In genomic region chr1:175072131-175072941, GRCh38 we compare ENCODE assay signal across 9 cellular contexts. TPM values are rescaled to one million over a fixed set of nuclear protein-coding genes. Genes with fewer than 3 reads are reported as not detected.
DNase-seq lines count a peak whose midpoint lies in the region; ATAC-seq, FAIRE-seq and TF ChIP-seq lines count a peak whose summit lies in the region.
"Had no signal": no experiment of that assay in that cellular context is flagged by ENCODE, and none has a peak within 500 bp of the region (broad histone marks: within the 10 kb centered on the region; RNA-seq: fewer than 3 reads in every experiment).

No MANE protein-coding gene starts in this region.

- H3K4me1 ChIP-seq in endothelial cell of umbilical vein (ENCODE audit: control insufficient read depth, extremely low read depth, insufficient read depth, low read length) (peaks cover 4% of the 10 kb centered on the region), colonic mucosa (no peaks in the 10 kb centered on the region)

- TF ChIP-seq POLR2A in endothelial cell of umbilical vein (IDR thresholded peaks at IDR 0.05; ENCODE audit: low read depth, low read length): no peak

- H2AFZ ChIP-seq in endothelial cell of umbilical vein (ENCODE audit: low read depth, low read length) (peak overlapping the region; percentile 7), neural cell (ENCODE audit: low read depth, low read length) (no peak overlapping the region)

- H4K20me1 ChIP-seq in endothelial cell of umbilical vein (replicated peaks; ENCODE audit: control insufficient read depth, extremely low read depth, insufficient read depth, low read length) (no peaks in the 10 kb centered on the region), neural cell (ENCODE audit: insufficient read depth) (no peaks in the 10 kb centered on the region)

- DNase-seq in activated T-cell treated with anti-CD3 and anti-CD28 coated beads for 24 hours (ENCODE audit: low read depth) (peak; percentile 11), RPMI8226 (peak; percentile 77), endothelial cell of umbilical vein (ENCODE audit: low read depth, low spot score) (peak; percentile 41), colonic mucosa (no peak)
- DNase-seq in activated T-cell treated with anti-CD3 and anti-CD28 coated beads, Interleukin-2, amount 50 U/mL, for 1 hour: no peak
- no peak for DNase-seq in central memory CD4-positive, alpha-beta T cell

- H3K9ac ChIP-seq in endothelial cell of umbilical vein (replicated peaks; ENCODE audit: extremely low read depth, insufficient read depth, low read length): no peak overlapping the region
- peak overlapping the region; percentile 57 for H3K9ac ChIP-seq in neural cell (ENCODE audit: low read length)
- H3K9ac ChIP-seq in colonic mucosa (ENCODE audit: low read depth in 2 of 2, low read length in 2 of 2): no peak overlapping the region

- H3K27me3 ChIP-seq in endothelial cell of umbilical vein (ENCODE audit: control insufficient read depth in 2 of 2, insufficient read depth in 2 of 2, low read length in 2 of 2) (no peaks in the 10 kb centered on the region), neural cell (ENCODE audit: insufficient read depth, low read depth, low read length) (no peaks in the 10 kb centered on the region), colonic mucosa (no peaks in the 10 kb centered on the region)

- intact Hi-C loops in endothelial cell of umbilical vein (cut with micrococcal nuclease): no loop called here
- intact Hi-C loops in colonic mucosa (cut with DNase I): no loop called here

- no peak for TF ChIP-seq RAD21 in neural cell (conservative IDR thresholded peaks at IDR 0.05)

- dilution Hi-C loops in endothelial cell of umbilical vein (cut with MboI; ENCODE audit: extremely low pct_ligation_motif_present, low sequenced_read_pairs): no loop called here

- no peak overlapping the region for H3K27ac ChIP-seq in endothelial cell of umbilical vein (ENCODE audit: insufficient read depth, low read depth, low read length)
- H3K27ac ChIP-seq in neural cell (ENCODE audit: low read length): peak overlapping the region; percentile 75
- no peak overlapping the region for H3K27ac ChIP-seq in colonic mucosa

- H3K9me3 ChIP-seq in endothelial cell of umbilical vein (replicated peaks; ENCODE audit: control insufficient read depth, insufficient read depth, low read length) (no peaks in the 10 kb centered on the region), neural cell (ENCODE audit: low read length) (no peaks in the 10 kb centered on the region), colonic mucosa (no peaks in the 10 kb centered on the region)

- no peaks in the 10 kb centered on the region for H3K9me1 ChIP-seq in endothelial cell of umbilical vein (replicated peaks; ENCODE audit: control insufficient read depth, extremely low read depth, insufficient read depth, low read length)

- no TSS peak for BruUV-seq in endothelial cell of umbilical vein (replicated peaks; lab: Mats Ljungman, UMichigan)

- H3K9me2 ChIP-seq in neural cell (ENCODE audit: insufficient read depth, low read length): no peaks in the 10 kb centered on the region

- no peak overlapping the region for H3K4me2 ChIP-seq in endothelial cell of umbilical vein (ENCODE audit: insufficient read depth, low read length)
- H3K4me2 ChIP-seq in neural cell (ENCODE audit: low read length): no peak overlapping the region

- TF ChIP-seq CTCF in endothelial cell of umbilical vein (IDR thresholded peaks at IDR 0.05; ENCODE audit: extremely low read depth in 1 of 2, insufficient read depth in 1 of 2, low read depth in 1 of 2, low read length in 2 of 2) (no peak), neural cell (IDR thresholded peaks at IDR 0.05; ENCODE audit: poor library complexity, severe bottlenecking) (no peak), colonic mucosa (IDR thresholded peaks at IDR 0.05) (no peak)

- peak; percentile 53 for ATAC-seq in HG03060 (IDR thresholded peaks at IDR 0.05; ENCODE audit: low read depth, unreplicated experiment)

- no peak overlapping the region for H3K4me3 ChIP-seq in endothelial cell of umbilical vein (replicated peaks in 1 of 3; ENCODE audit: insufficient read depth in 1 of 3, low read depth in 1 of 3, low read length in 3 of 3)
- peak overlapping the region; percentile 39 for H3K4me3 ChIP-seq in neural cell (ENCODE audit: low read length)
- H3K4me3 ChIP-seq in colonic mucosa: no peak overlapping the region

- CTCF ChIA-PET in endothelial cell of umbilical vein (lab: Charles Lee): interaction anchor here (1.0 to 1.5 kb wide), 2 partner anchors 43 to 53 kb away, joined by 3 read pairs; no protein-coding TSS in a partner anchor

- POLR2A ChIA-PET in endothelial cell of umbilical vein (lab: Charles Lee): no interaction called here

- no peak for TF ChIP-seq EP300 in neural cell (conservative IDR thresholded peaks at IDR 0.05; ENCODE audit: poor library complexity, severe bottlenecking)

- H3K36me3 ChIP-seq in endothelial cell of umbilical vein (ENCODE audit: control insufficient read depth in 2 of 2, extremely low read depth in 1 of 2, insufficient read depth in 2 of 2, low read length in 2 of 2) (no peaks in the 10 kb centered on the region), neural cell (ENCODE audit: insufficient read depth, low read length) (no peaks in the 10 kb centered on the region), colonic mucosa (no peaks in the 10 kb centered on the region)

- H3K79me2 ChIP-seq in endothelial cell of umbilical vein (ENCODE audit: control insufficient read depth, insufficient read depth, low read length): no peaks in the 10 kb centered on the region
- no peaks in the 10 kb centered on the region for H3K79me2 ChIP-seq in neural cell (replicated peaks; ENCODE audit: insufficient read depth, low read length)

- FAIRE-seq in endothelial cell of umbilical vein (lab: Jason Lieb, UNC): peak; percentile 76
- FAIRE-seq: colon had no signal

- H3F3A ChIP-seq in neural cell (ENCODE audit: insufficient read depth, low read length, poor library complexity, severe bottlenecking): peaks cover 2% of the 10 kb centered on the region

TF ChIP-seq in endothelial cell of umbilical vein, 7 proteins besides CTCF, POLR2A, EP300 and RAD21:
- peak; percentile 39 for TF ChIP-seq EZH2 (IDR thresholded peaks at IDR 0.05; ENCODE audit: borderline replicate concordance, low read depth, low read length, severe bottlenecking)
- TF ChIP-seq, protein P1, sequence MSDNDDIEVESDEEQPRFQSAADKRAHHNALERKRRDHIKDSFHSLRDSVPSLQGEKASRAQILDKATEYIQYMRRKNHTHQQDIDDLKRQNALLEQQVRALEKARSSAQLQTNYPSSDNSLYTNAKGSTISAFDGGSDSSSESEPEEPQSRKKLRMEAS (IDR thresholded peaks at IDR 0.05; ENCODE audit: insufficient read depth, insufficient read length): peak; percentile 47
- TF ChIP-seq MYC (IDR thresholded peaks at IDR 0.05; ENCODE audit: low read depth, low read length): no peak
- peak; percentile 32 for TF ChIP-seq FOS (IDR thresholded peaks at IDR 0.05; ENCODE audit: borderline replicate concordance, insufficient read depth, low read length)
- TF ChIP-seq POLR2AphosphoS5 (IDR thresholded peaks at IDR 0.05; ENCODE audit: insufficient read depth, low read depth, low read length): no peak

TF ChIP-seq in neural cell, 6 proteins besides CTCF, POLR2A, EP300 and RAD21 (continues in another document):
- TF ChIP-seq MXI1 (conservative IDR thresholded peaks at IDR 0.05; ENCODE audit: poor library complexity, severe bottlenecking): no peak

RNA-seq across cellular contexts. Expression of gene TNN, which starts 4.7 kb away (rescaled TPM):
- total RNA-seq in endothelial cell of umbilical vein (not detected in 2 replicates), colonic mucosa (under 1 TPM; 0.07 to 0.13 TPM)
- polyA plus RNA-seq in endothelial cell of umbilical vein (not detected in 2 replicates), neural cell (not detected in 2 replicates)
- not detected in 2 replicates for polyA plus RNA-seq in endothelial cell of umbilical vein (2011; cell fraction: cytosol; rRNA removed)
- not detected in 2 replicates for polyA plus RNA-seq in endothelial cell of umbilical vein (2011; cell fraction: nucleus; rRNA removed)
- not detected in 2 replicates for polyA plus RNA-seq in endothelial cell of umbilical vein (2012)
- polyA minus RNA-seq in endothelial cell of umbilical vein (not detected in 2 replicates), neural cell (under 0.01 TPM in 1 of 2 replicates, not detected in the other)
- polyA minus RNA-seq in endothelial cell of umbilical vein (2011; cell fraction: cytosol; rRNA and poly(A)+ RNA removed): not detected
- polyA minus RNA-seq in endothelial cell of umbilical vein (2011; cell fraction: nucleus; rRNA and poly(A)+ RNA removed): not detected in 2 replicates

RNA-seq across cellular contexts. Expression of gene MRPS14, which starts 49.1 kb away (rescaled TPM):
- 31.6 and 31.8 TPM in 2 replicates for total RNA-seq in endothelial cell of umbilical vein
- 24.7 and 29.5 TPM in 2 replicates for polyA plus RNA-seq in endothelial cell of umbilical vein
- 26.5 and 30.6 TPM in 2 replicates for polyA plus RNA-seq in endothelial cell of umbilical vein (2011; cell fraction: cytosol; rRNA removed)
- 15.9 and 20.6 TPM in 2 replicates for polyA plus RNA-seq in endothelial cell of umbilical vein (2011; cell fraction: nucleus; rRNA removed)
- 34.4 and 43.6 TPM in 2 replicates for polyA plus RNA-seq in endothelial cell of umbilical vein (2012)
- 15.0 and 20.1 TPM in 2 replicates for polyA minus RNA-seq in endothelial cell of umbilical vein
- 12.0 TPM for polyA minus RNA-seq in endothelial cell of umbilical vein (2011; cell fraction: cytosol; rRNA and poly(A)+ RNA removed)
- polyA minus RNA-seq in endothelial cell of umbilical vein (2011; cell fraction: nucleus; rRNA and poly(A)+ RNA removed): 10.0 and 13.1 TPM in 2 replicates
- polyA plus RNA-seq in neural cell: 49.5 and 54.3 TPM in 2 replicates
- polyA minus RNA-seq in neural cell: 43.8 and 50.4 TPM in 2 replicates
- 10 to 100 TPM; 30.4 to 36.2 TPM for total RNA-seq in colonic mucosa

Comparison
In these comparisons a context has a peak if more than half of its experiments do, and no peak if none do; other contexts are left out.
1. DNase-seq: peak in activated T-cell treated with anti-CD3 and anti-CD28 coated beads for 24 hours (single experiment), RPMI8226 (single experiment) and endothelial cell of umbilical vein (single experiment); none in activated T-cell treated with anti-CD3 and anti-CD28 coated beads, Interleukin-2, amount 50 U/mL, for 1 hour (single experiment), central memory CD4-positive, alpha-beta T cell (single experiment) and colonic mucosa (single experiment).